In the genomic region with DNA sequence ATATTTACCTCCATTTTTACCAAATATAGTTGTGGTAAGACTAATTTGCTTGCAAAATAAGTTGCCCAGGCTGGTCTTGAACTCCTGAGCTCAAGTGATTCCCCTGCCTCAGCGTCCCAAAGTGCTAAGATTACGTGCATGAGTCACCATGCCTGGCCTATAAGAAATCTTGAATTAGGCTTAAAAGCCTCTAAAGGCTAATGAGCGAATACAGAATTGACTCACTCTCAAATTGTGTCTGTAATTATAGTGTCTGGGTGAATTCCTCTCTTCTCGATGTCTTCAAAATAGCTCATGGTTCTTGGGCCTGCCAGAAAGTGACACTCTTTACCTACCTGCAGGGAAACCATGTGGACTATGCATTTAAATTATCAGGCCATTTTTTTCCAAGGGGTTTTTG, we compare ENCODE assay signal across 24 cellular contexts.
DNase-seq lines count a peak whose midpoint lies in the region; ATAC-seq, FAIRE-seq and TF ChIP-seq lines count a peak whose summit lies in the region.
"Had no signal": no experiment of that assay in that cellular context is flagged by ENCODE, and none has a peak within 500 bp of the region (broad histone marks: within the 10 kb centered on the region; RNA-seq: fewer than 3 reads in every experiment).

No MANE protein-coding gene starts in this region.

- in situ Hi-C loops in GM12878 (cut with MboI) = no loop called here

- no peak overlapping the region for H3K9ac ChIP-seq in GM12878 (ENCODE audit: control insufficient read depth, insufficient read depth, low read length)
- H3K9ac ChIP-seq: BLaER1 had no signal

- ATAC-seq in GM12878 = no peak
- ATAC-seq in HG02981 (IDR thresholded peaks at IDR 0.05; ENCODE audit: unreplicated experiment) = no peak
- ATAC-seq: A549 had no signal

- RAD21 ChIA-PET in GM12878 (lab: Charles Lee; ENCODE audit: unreplicated experiment) = no interaction called here

- no TSS peak for BruUV-seq in A673 (replicated peaks; lab: Mats Ljungman, UMichigan)
- BruUV-seq in GM12878 (replicated peaks; lab: Mats Ljungman, UMichigan) = no TSS peak

- H3K27me3 ChIP-seq in A673 (replicated peaks; ENCODE audit: insufficient read depth, low read depth, low read length, poor library complexity) (no peaks in the 10 kb centered on the region), GM12878 (replicated peaks in 1 of 2; ENCODE audit: control insufficient read depth in 2 of 2, insufficient read depth in 2 of 2, low read length in 1 of 2) (no peaks in the 10 kb centered on the region)
- H3K27me3 ChIP-seq: BE2C, BLaER1 had no signal

- intact Hi-C loops in A673 (cut with micrococcal nuclease; ENCODE audit: unreplicated experiment) (no loop called here), GM12878 (cut with micrococcal nuclease; ENCODE audit: unreplicated experiment) (no loop called here), posterior cingulate gyrus (cut with DNase I) (no loop called here)

- H3K4me1 ChIP-seq in A673 (ENCODE audit: insufficient read depth, low read length, poor library complexity, severe bottlenecking) (no peaks in the 10 kb centered on the region), GM12878 (ENCODE audit: control insufficient read depth, insufficient read depth, low read length) (no peaks in the 10 kb centered on the region)
- H3K4me1 ChIP-seq: A549, BE2C, BLaER1 had no signal

- no peak for TF ChIP-seq RAD21 in GM12878 (IDR thresholded peaks at IDR 0.05; ENCODE audit: insufficient read depth, low read depth, low read length)

- no peak for TF ChIP-seq POLR2A in GM12878 (IDR thresholded peaks at IDR 0.05; ENCODE audit: low read depth, low read length)

- WGBS in GM12878 (ENCODE audit: insufficient coverage, insufficient replicate concordance, low lambda C conversion rate, missing lambda C conversion rate) = 0% methylated on average over 4 of the region's 4 CpGs

- no peak overlapping the region for H2AFZ ChIP-seq in GM12878 (ENCODE audit: control insufficient read depth, low read depth, low read length)

- no peak for FAIRE-seq in GM12878 (lab: Jason Lieb, UNC)
- FAIRE-seq: A549, GM12891 had no signal

- H4K20me1 ChIP-seq in GM12878 (ENCODE audit: control insufficient read depth, insufficient read depth) = no peaks in the 10 kb centered on the region
- H4K20me1 ChIP-seq: BLaER1 had no signal

- H3K4me3 ChIP-seq in A673 (ENCODE audit: low read depth, low read length, poor library complexity, severe bottlenecking) (no peak overlapping the region), GM12878 (no peak overlapping the region)
- H3K4me3 ChIP-seq: A549, BLaER1 had no signal

- POLR2A ChIA-PET in A673 (lab: Charles Lee; ENCODE audit: low non-redundant PET) (no interaction called here), GM12878 (lab: Charles Lee) (no interaction called here)

- H3K9me3 ChIP-seq in A673 (ENCODE audit: low read depth, low read length, poor library complexity, severe bottlenecking) (no peaks in the 10 kb centered on the region), GM12878 (replicated peaks; ENCODE audit: control insufficient read depth, insufficient read depth, low read length) (no peaks in the 10 kb centered on the region)
- H3K9me3 ChIP-seq: A549, BE2C, BLaER1 had no signal

- H3K27ac ChIP-seq in A673 (ENCODE audit: low read depth, low read length, poor library complexity, severe bottlenecking) = no peak overlapping the region
- no peak overlapping the region for H3K27ac ChIP-seq in GM12878 (ENCODE audit: control insufficient read depth, insufficient read depth)
- H3K27ac ChIP-seq: 22Rv1, A549, BLaER1 had no signal

- CTCF ChIA-PET in A673 (lab: Charles Lee) (no interaction called here), GM12878 (lab: Yijun Ruan, JAX) (no interaction called here)

- TF ChIP-seq CTCF in A673 (conservative IDR thresholded peaks at IDR 0.05; ENCODE audit: low read depth, low read length) (no peak), GM12878 (IDR thresholded peaks at IDR 0.05 in 2 of 3, conservative IDR thresholded peaks at IDR 0.05 in 1 of 3; ENCODE audit: control insufficient read depth in 2 of 3, extremely low read depth in 1 of 3, insufficient read depth in 1 of 3, low read depth in 3 of 3, low read length in 3 of 3) (no peak)

- SMC1A ChIA-PET in GM12878 (lab: Charles Lee; ENCODE audit: uncharacterized antibody, unreplicated experiment) = no interaction called here

- no peak for TF ChIP-seq EP300 in GM12878 (IDR thresholded peaks at IDR 0.05; ENCODE audit: borderline replicate concordance in 1 of 2, control insufficient read depth in 1 of 2, low read depth in 2 of 2, low read length in 2 of 2)

- no peak overlapping the region for H3K4me2 ChIP-seq in GM12878 (ENCODE audit: control insufficient read depth, insufficient read depth)
- H3K4me2 ChIP-seq: A549, BLaER1 had no signal

- H3K79me2 ChIP-seq in GM12878 (ENCODE audit: control insufficient read depth, insufficient read depth, low read length) = no peaks in the 10 kb centered on the region

- no peaks in the 10 kb centered on the region for H3K36me3 ChIP-seq in A673 (ENCODE audit: insufficient read depth, low read length, poor library complexity, severe bottlenecking)
- no peaks in the 10 kb centered on the region for H3K36me3 ChIP-seq in GM12878 (ENCODE audit: control insufficient read depth in 2 of 2, insufficient read depth in 2 of 2, low read length in 1 of 2)
- H3K36me3 ChIP-seq: BE2C, BLaER1 had no signal

- DNase-seq in A673 (ENCODE audit: low spot score) = peak; percentile 0
- peak; percentile 14 for DNase-seq in M059J (ENCODE audit: low read depth)
- no peak for DNase-seq in GM12878 (ENCODE audit: low read depth, low spot score)
- no peak for DNase-seq in NCI-H2171 treated with DMSO at 0.1 percent for 48 hours (lab: John Stamatoyannopoulos, UW)
- DNase-seq in posterior cingulate gyrus = no peak
- DNase-seq: ACHN; BE2C; C1 segment of cervical spinal cord; CD4-positive, alpha-beta memory T cell; CD4-positive, CD25-positive, alpha-beta regulatory T cell; CD8-positive, alpha-beta memory T cell; COR-L47; DMS 273 treated with DMSO at 0.1 percent for 48 hours; DMS153; DMS53; DMS79; DND-41; EL; GDM1 had no signal

TF ChIP-seq in GM12878, 131 proteins besides CTCF, POLR2A, EP300 and RAD21:
- 0 out of 2 replicates have a peak, but pooled peaks have one; percentile 20 for TF ChIP-seq MTA2 (IDR thresholded peaks at IDR 0.05; ENCODE audit: low read depth)
- no peak for TF ChIP-seq RELA (IDR thresholded peaks at IDR 0.05; ENCODE audit: borderline replicate concordance, partially characterized antibody)

Comparison
In these comparisons a context has a peak if more than half of its experiments do, and no peak if none do; other contexts are left out.
1. DNase-seq: peak in A673 (single experiment) and M059J (single experiment); none in GM12878 (single experiment), NCI-H2171 treated with DMSO at 0.1 percent for 48 hours (single experiment) and posterior cingulate gyrus (0 of 10).